15 cellular contexts compared by ENCODE assay signal in genomic region chr1:63810936-63811335, GRCh38. TPM values are rescaled to one million over a fixed set of nuclear protein-coding genes. Genes with fewer than 3 reads are reported as not detected.
DNase-seq lines count a peak whose midpoint lies in the region; ATAC-seq and TF ChIP-seq lines count a peak whose summit lies in the region.
"Had no signal": no experiment of that assay in that cellular context is flagged by ENCODE, and none has a peak within 500 bp of the region (broad histone marks: within the 10 kb centered on the region; RNA-seq: fewer than 3 reads in every experiment).

No MANE protein-coding gene starts in this region.

- no peaks in the 10 kb centered on the region for H3K27me3 ChIP-seq in breast epithelium
- no peaks in the 10 kb centered on the region for H3K27me3 ChIP-seq in ascending aorta
- H3K27me3 ChIP-seq in PC-3 (ENCODE audit: low read length): no peaks in the 10 kb centered on the region
- H3K27me3 ChIP-seq in CD8-positive, alpha-beta T cell (ENCODE audit: insufficient read depth, low read length): no peaks in the 10 kb centered on the region

- H3K4me1 ChIP-seq in breast epithelium (no peaks in the 10 kb centered on the region), ascending aorta (peaks cover 3 to 55% of the 10 kb centered on the region in 2 donors), PC-3 (ENCODE audit: insufficient read depth, low read length) (peaks cover 4% of the 10 kb centered on the region; the same call in 1 of the 2 replicates)
- H3K4me1 ChIP-seq in CD8-positive, alpha-beta T cell (ENCODE audit: insufficient read depth, low read length): no peaks in the 10 kb centered on the region
- H3K4me1 ChIP-seq: HAP-1 had no signal

- intact Hi-C loops in breast epithelium (cut with DNase I; ENCODE audit: low total_unique reads) (no loop called here), MCF 10A (cut with micrococcal nuclease) (no loop called here), ascending aorta (cut with DNase I) (no loop called here), PC-3 (cut with micrococcal nuclease) (no loop called here)
- intact Hi-C loops in CD8-positive, alpha-beta T cell (cut with DNase I, micrococcal nuclease): no loop called here

- no peak overlapping the region for H3K4me2 ChIP-seq in PC-3 (ENCODE audit: low read length)

- 0 out of 2 replicates have a peak, but pooled peaks cover 6% of the 10 kb centered on the region for H4K20me1 ChIP-seq in PC-3 (ENCODE audit: low read length)

- H3K79me2 ChIP-seq in PC-3 (ENCODE audit: low read length): peaks cover 15% of the 10 kb centered on the region

- BruUV-seq in MCF 10A (replicated peaks; lab: Mats Ljungman, UMichigan) (no TSS peak), PC-3 (replicated peaks; lab: Mats Ljungman, UMichigan) (no TSS peak)

- TF ChIP-seq POLR2A in breast epithelium (IDR thresholded peaks at IDR 0.05): no peak

- H3K4me1 Mint-ChIP-seq in MCF 10A (ENCODE audit: insufficient read depth, unreplicated experiment) (peaks cover 6% of the 10 kb centered on the region), nephron progenitor cell (peaks cover 30% of the 10 kb centered on the region)
- H3K4me1 Mint-ChIP-seq in CD8-positive, alpha-beta T cell (ENCODE audit: low read depth): no peaks in the 10 kb centered on the region

- H3K9me2 ChIP-seq in PC-3 (replicated peaks; ENCODE audit: low read length): no peaks in the 10 kb centered on the region

- CTCF ChIA-PET in MCF 10A (lab: Yijun Ruan, JAX): interaction anchor here (0.6 to 1.6 kb wide), 5 partner anchors 13 to 326 kb away, joined by 3 to 4 read pairs (median 4); no protein-coding TSS in a partner anchor
- CTCF ChIA-PET in PC-3 (lab: Charles Lee): no interaction called here
- CTCF ChIA-PET in CD8-positive, alpha-beta T cell (lab: Charles Lee): no interaction called here

- no peak overlapping the region for H2AFZ ChIP-seq in PC-3 (ENCODE audit: low read length)

- TF ChIP-seq CTCF in breast epithelium (IDR thresholded peaks at IDR 0.05) (no peak), MCF 10A (IDR thresholded peaks at IDR 0.05; ENCODE audit: unreplicated experiment) (no peak), ascending aorta (IDR thresholded peaks at IDR 0.05) (no peak), nephron progenitor cell (IDR thresholded peaks at IDR 0.05) (no peak), PC-3 (conservative IDR thresholded peaks at IDR 0.05; ENCODE audit: low read depth, low read length) (no peak)
- no peak for TF ChIP-seq CTCF in CD8-positive, alpha-beta T cell (IDR thresholded peaks at IDR 0.05)

- no peak overlapping the region for H3K9ac ChIP-seq in PC-3 (ENCODE audit: low read length)

- H3K9me3 Mint-ChIP-seq in MCF 10A (ENCODE audit: unreplicated experiment) (peaks cover 7% of the 10 kb centered on the region), nephron progenitor cell (peaks cover 20% of the 10 kb centered on the region)
- H3K9me3 Mint-ChIP-seq in CD8-positive, alpha-beta T cell: no peaks in the 10 kb centered on the region

- DNase-seq in breast epithelium (ENCODE audit: low spot score in 2 of 2) (no peak), MCF 10A (ENCODE audit: unreplicated experiment) (no peak), ascending aorta (ENCODE audit: low spot score in 2 of 2) (no peak), nephron progenitor cell (no peak), PC-3 (no peak), EL (no peak)
- DNase-seq in activated CD4-positive, alpha-beta T cell treated with anti-CD3 and anti-CD28 coated beads for 4 hours: no peak
- no peak for DNase-seq in CD8-positive, alpha-beta T cell
- DNase-seq: C1 segment of cervical spinal cord, DMS53, NCI-H1417 treated with DMSO at 0.1 percent for 48 hours, NCI-H1930, RPMI8226, SIG-M5 had no signal

- H3K27ac ChIP-seq in breast epithelium: peak overlapping the region; percentile 8 to 28
- peak overlapping the region; percentile 29 to 46 for H3K27ac ChIP-seq in ascending aorta
- H3K27ac ChIP-seq in PC-3 (ENCODE audit: low read length): no peak overlapping the region
- H3K27ac ChIP-seq in CD8-positive, alpha-beta T cell (ENCODE audit: low read depth, low read length): no peak overlapping the region

- ATAC-seq in PC-3: no peak
- no peak for ATAC-seq in CD8-positive, alpha-beta T cell

- POLR2A ChIA-PET in MCF 10A (lab: Yijun Ruan, JAX) (no interaction called here), PC-3 (lab: Charles Lee; ENCODE audit: unreplicated experiment) (interaction anchor here (0.6 kb wide), 1 partner anchor 120 kb away, joined by 12 read pairs; no protein-coding TSS in a partner anchor)
- POLR2A ChIA-PET in CD8-positive, alpha-beta T cell (lab: Charles Lee): no interaction called here

- no peaks in the 10 kb centered on the region for H3K36me3 ChIP-seq in breast epithelium
- no peaks in the 10 kb centered on the region for H3K36me3 ChIP-seq in ascending aorta
- peaks cover 6% of the 10 kb centered on the region; the same call in 1 of the 2 replicates for H3K36me3 ChIP-seq in PC-3 (ENCODE audit: low read depth, low read length)
- H3K36me3 ChIP-seq in CD8-positive, alpha-beta T cell (ENCODE audit: insufficient read depth, low read length): no peaks in the 10 kb centered on the region
- H3K36me3 ChIP-seq: HAP-1 had no signal

- H3K36me3 Mint-ChIP-seq in MCF 10A (ENCODE audit: insufficient read depth, unreplicated experiment) (peaks cover 4% of the 10 kb centered on the region), nephron progenitor cell (ENCODE audit: low read depth) (peaks cover 12% of the 10 kb centered on the region)
- no peaks in the 10 kb centered on the region for H3K36me3 Mint-ChIP-seq in CD8-positive, alpha-beta T cell

- no peak overlapping the region for H3K4me3 ChIP-seq in breast epithelium
- H3K4me3 ChIP-seq in ascending aorta: no peak overlapping the region
- no peak overlapping the region for H3K4me3 ChIP-seq in PC-3 (ENCODE audit: low read length)
- no peak overlapping the region for H3K4me3 ChIP-seq in CD8-positive, alpha-beta T cell (ENCODE audit: low read depth, low read length)
- H3K4me3 ChIP-seq: HAP-1 had no signal

- H3K27me3 Mint-ChIP-seq in MCF 10A (ENCODE audit: insufficient read depth, unreplicated experiment) (no peaks in the 10 kb centered on the region), nephron progenitor cell (ENCODE audit: low read depth, poor library complexity) (peaks cover 3% of the 10 kb centered on the region)
- H3K27me3 Mint-ChIP-seq in CD8-positive, alpha-beta T cell (ENCODE audit: low read depth): no peaks in the 10 kb centered on the region

- H3K9me3 ChIP-seq in breast epithelium: peaks cover 3 to 7% of the 10 kb centered on the region in 2 donors
- peaks cover 0 to 12% of the 10 kb centered on the region in 2 donors for H3K9me3 ChIP-seq in ascending aorta
- no peaks in the 10 kb centered on the region for H3K9me3 ChIP-seq in PC-3 (ENCODE audit: low read length)
- no peaks in the 10 kb centered on the region for H3K9me3 ChIP-seq in CD8-positive, alpha-beta T cell (ENCODE audit: low read length)
- H3K9me3 ChIP-seq: HAP-1 had no signal

- H3K4me3 Mint-ChIP-seq in MCF 10A (ENCODE audit: unreplicated experiment) (no peak overlapping the region), nephron progenitor cell (no peak overlapping the region)
- no peak overlapping the region for H3K4me3 Mint-ChIP-seq in CD8-positive, alpha-beta T cell

- H3F3A ChIP-seq in PC-3 (ENCODE audit: low read length, unreplicated experiment): no peaks in the 10 kb centered on the region

- no peak overlapping the region for H3K27ac Mint-ChIP-seq in MCF 10A (ENCODE audit: low read depth, unreplicated experiment)
- H3K27ac Mint-ChIP-seq in nephron progenitor cell: peak overlapping the region; percentile 88
- no peak overlapping the region for H3K27ac Mint-ChIP-seq in CD8-positive, alpha-beta T cell

RNA-seq across cellular contexts. Expression of gene ROR1, which starts 37.1 kb away (rescaled TPM):
- 10 to 100 TPM in 1 of 3 donors, 1 to 10 TPM in 2; 5.9 to 11.6 (median 7.7) TPM for total RNA-seq in breast epithelium
- total RNA-seq in MCF 10A (2022): 4.6 and 10.3 TPM in 2 replicates
- 115 TPM for total RNA-seq in ascending aorta
- 16.5 and 22.6 TPM in 2 replicates for total RNA-seq in PC-3 (2014; rRNA removed)
- total RNA-seq in CD8-positive, alpha-beta T cell: not detected

Comparison
In these comparisons a context has a peak if more than half of its experiments do, and no peak if none do; other contexts are left out.
1. H3K27ac ChIP-seq: peak in breast epithelium (2 of 2) and ascending aorta (2 of 2); none in PC-3 (single experiment) and CD8-positive, alpha-beta T cell (single experiment).